Comparison of ENCODE assay signal across 11 cellular contexts in the genomic region with DNA sequence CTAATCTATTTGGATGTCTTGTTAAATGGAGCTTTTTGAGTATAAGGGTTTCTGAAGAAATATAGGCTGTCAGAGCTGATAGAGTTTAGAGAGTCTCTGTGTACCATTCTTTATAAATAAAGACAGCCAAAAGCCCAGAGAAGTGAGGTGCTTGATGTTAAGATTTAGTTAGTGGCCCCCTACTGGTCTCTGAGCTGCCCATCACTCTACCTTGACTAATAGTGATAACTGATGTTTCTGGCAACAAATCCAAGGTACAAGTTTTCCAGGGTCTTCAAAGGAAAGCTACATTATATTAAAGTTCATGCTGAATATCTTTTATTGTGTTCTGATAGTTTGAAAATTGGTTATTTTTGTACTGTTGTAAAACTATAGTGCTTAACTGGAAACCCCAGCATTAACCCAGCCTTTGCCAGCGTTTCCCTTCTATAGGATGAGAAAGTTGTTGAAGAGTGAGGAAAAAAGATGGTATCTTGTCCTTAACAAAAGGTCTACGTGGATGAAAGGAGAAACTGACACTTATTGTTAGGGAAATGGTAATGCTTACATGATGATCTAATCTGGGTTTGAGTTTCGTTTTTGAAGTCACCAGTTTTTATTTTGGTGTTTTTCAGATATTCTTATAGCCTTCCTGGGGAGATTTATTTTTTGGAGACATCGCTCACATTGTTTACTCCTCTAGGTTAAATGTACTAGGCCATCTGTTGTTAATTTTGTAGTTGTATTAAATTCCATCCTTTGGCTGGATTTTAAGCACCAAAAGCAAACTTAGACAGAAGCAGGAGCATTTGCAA.
A peak's percentile ranks its signal among the peaks of the same experiment; 100 is the strongest.
DNase-seq lines count a peak whose midpoint lies in the region; ATAC-seq and TF ChIP-seq lines count a peak whose summit lies in the region.
"Had no signal": no experiment of that assay in that cellular context is flagged by ENCODE, and none has a peak within 500 bp of the region (broad histone marks: within the 10 kb centered on the region; RNA-seq: fewer than 3 reads in every experiment).

No MANE protein-coding gene starts in this region.

- H3K18ac ChIP-seq in H9 (ENCODE audit: insufficient read length, low read depth, low read length): no peak overlapping the region

- H3K4me1 Mint-ChIP-seq in H9: peaks cover 24 to 26% of the 10 kb centered on the region in 2 experiments
- H3K4me1 Mint-ChIP-seq in natural killer cell treated with Interleukin-12 subunit alpha and Interleukin-12 subunit beta and Interleukin-15 and Interleukin-18, amount 100 ng/mL, for 72 hours (ENCODE audit: low read depth in 2 of 2): peaks cover 21 to 26% of the 10 kb centered on the region in 2 donors

- H3K23me2 ChIP-seq in H9 (ENCODE audit: insufficient read length, low read depth, low read length, poor library complexity, severe bottlenecking): peaks cover 2% of the 10 kb centered on the region

- no peaks in the 10 kb centered on the region; the same call in none of the 2 replicates for H3K4me1 ChIP-seq in H9 (ENCODE audit: insufficient read depth, low read length)

- no peaks in the 10 kb centered on the region for H3K36me3 Mint-ChIP-seq in H9 (ENCODE audit: insufficient read depth in 1 of 3, low read depth in 3 of 3)
- H3K36me3 Mint-ChIP-seq in natural killer cell treated with Interleukin-12 subunit alpha and Interleukin-12 subunit beta and Interleukin-15 and Interleukin-18, amount 100 ng/mL, for 72 hours: no peaks in the 10 kb centered on the region
- H3K36me3 Mint-ChIP-seq: immature natural killer cell had no signal

- no peaks in the 10 kb centered on the region for H3K9me3 Mint-ChIP-seq in H9
- no peaks in the 10 kb centered on the region for H3K9me3 Mint-ChIP-seq in natural killer cell treated with Interleukin-12 subunit alpha and Interleukin-12 subunit beta and Interleukin-15 and Interleukin-18, amount 100 ng/mL, for 72 hours
- H3K9me3 Mint-ChIP-seq: immature natural killer cell had no signal

- no peak overlapping the region for H3K14ac ChIP-seq in H9 (ENCODE audit: insufficient read depth, low read length)

- no peak overlapping the region for H3T11ph ChIP-seq in H9 (ENCODE audit: low read length)

- H3K9ac ChIP-seq in H9 (ENCODE audit: extremely low read depth, insufficient read length, low read length): no peak overlapping the region

- no peak overlapping the region for H2AK5ac ChIP-seq in H9 (ENCODE audit: insufficient read length, low read length)

- no peak overlapping the region for H3K27ac Mint-ChIP-seq in H9
- peak overlapping the region in 1 of 2 donors; percentile 81 for H3K27ac Mint-ChIP-seq in natural killer cell treated with Interleukin-12 subunit alpha and Interleukin-12 subunit beta and Interleukin-15 and Interleukin-18, amount 100 ng/mL, for 72 hours

- no peak overlapping the region for H3K4ac ChIP-seq in H9 (ENCODE audit: low read depth, low read length)

- no peak overlapping the region for H2BK20ac ChIP-seq in H9 (ENCODE audit: low read depth, low read length, poor library complexity, severe bottlenecking)

- H2AFZ ChIP-seq in H9 (ENCODE audit: low read length): no peak overlapping the region

- no peak overlapping the region for H2BK5ac ChIP-seq in H9 (ENCODE audit: insufficient read length, low read length)

- H2BK12ac ChIP-seq in H9 (ENCODE audit: insufficient read length, low read depth, low read length): no peak overlapping the region

- H3K79me1 ChIP-seq in H9 (ENCODE audit: insufficient read depth, low read depth, low read length, poor library complexity, severe bottlenecking): no peaks in the 10 kb centered on the region

- no peak overlapping the region for H4K91ac ChIP-seq in H9 (ENCODE audit: insufficient read length, low read depth, low read length)

- H4K20me1 ChIP-seq in H9 (ENCODE audit: control insufficient read depth, insufficient read depth, insufficient read length): no peaks in the 10 kb centered on the region

- H3K27me3 Mint-ChIP-seq in H9 (ENCODE audit: low read depth): no peaks in the 10 kb centered on the region; the same call in 1 of the 2 replicates
- peaks cover 0 to 4% of the 10 kb centered on the region in 2 donors for H3K27me3 Mint-ChIP-seq in natural killer cell treated with Interleukin-12 subunit alpha and Interleukin-12 subunit beta and Interleukin-15 and Interleukin-18, amount 100 ng/mL, for 72 hours

- DNase-seq in H9: no peak
- DNase-seq in SW480 (ENCODE audit: low spot score): peak; percentile 20
- no peak for DNase-seq in natural killer cell treated with Interleukin-12 subunit alpha and Interleukin-12 subunit beta and Interleukin-15 and Interleukin-18, amount 100 ng/mL, for 72 hours (ENCODE audit: low spot score)
- DNase-seq in NCI-H2029 treated with DMSO at 0.1 percent for 48 hours (lab: John Stamatoyannopoulos, UW): no peak
- DNase-seq in GM19240 (ENCODE audit: insufficient read length, low spot score): no peak
- no peak for DNase-seq in iPS-NIHi11 (ENCODE audit: low spot score)
- DNase-seq: activated CD8-positive, alpha-beta memory T cell treated with anti-CD3 and anti-CD28 coated beads, Interleukin-2, amount 50 U/mL, for 48 hours; immature natural killer cell; Kasumi-1 had no signal

- WGBS in H9 (ENCODE audit: extremely low coverage, insufficient read length, low lambda C conversion rate): no CpG with 5 or more reads among the region's 4 CpGs

- no peak overlapping the region for H2BK15ac ChIP-seq in H9 (ENCODE audit: low read depth, low read length)

- H3K4me3 Mint-ChIP-seq in H9: no peak overlapping the region
- peak overlapping the region; percentile 38 for H3K4me3 Mint-ChIP-seq in natural killer cell treated with Interleukin-12 subunit alpha and Interleukin-12 subunit beta and Interleukin-15 and Interleukin-18, amount 100 ng/mL, for 72 hours

- TF ChIP-seq CTCF in C4-2B (conservative IDR thresholded peaks at IDR 0.05) (peak; percentile 40), H9 (conservative IDR thresholded peaks at IDR 0.05) (peak; percentile 66)

- no peak overlapping the region for H3K23ac ChIP-seq in H9 (ENCODE audit: insufficient read length, low read depth, low read length)

- ATAC-seq in natural killer cell treated with Interleukin-12 subunit alpha and Interleukin-12 subunit beta and Interleukin-15 and Interleukin-18, amount 100 ng/mL, for 72 hours: no peak
- no peak for ATAC-seq in HG02885 (IDR thresholded peaks at IDR 0.05; ENCODE audit: poor library complexity, unreplicated experiment)

- no peak overlapping the region for H3K4me2 ChIP-seq in H9 (ENCODE audit: insufficient read depth, insufficient read length, low read length)

- no peaks in the 10 kb centered on the region for H3K79me2 ChIP-seq in H9 (ENCODE audit: insufficient read depth, low read length)

- H2BK120ac ChIP-seq in H9 (ENCODE audit: low read depth, low read length, poor library complexity, severe bottlenecking): no peak overlapping the region

- H3K27ac ChIP-seq in C4-2B (no peak overlapping the region), H9 (ENCODE audit: insufficient read length, low read depth, low read length) (no peak overlapping the region)

- no peak overlapping the region for H4K8ac ChIP-seq in H9 (replicated peaks; ENCODE audit: insufficient read length, low read depth, low read length)

- H3K56ac ChIP-seq in H9 (ENCODE audit: insufficient read length, low read depth, low read length): no peak overlapping the region

- H3K9me3 ChIP-seq in H9 (ENCODE audit: control insufficient read depth, low read depth, low read length): no peaks in the 10 kb centered on the region

- no peak overlapping the region for H4K5ac ChIP-seq in H9 (ENCODE audit: insufficient read length, low read depth, low read length)

- H3K27me3 ChIP-seq in H9 (ENCODE audit: insufficient read depth, low read length): no peaks in the 10 kb centered on the region
